Comparison of ENCODE assay signal across 11 cellular contexts in the genomic region with DNA sequence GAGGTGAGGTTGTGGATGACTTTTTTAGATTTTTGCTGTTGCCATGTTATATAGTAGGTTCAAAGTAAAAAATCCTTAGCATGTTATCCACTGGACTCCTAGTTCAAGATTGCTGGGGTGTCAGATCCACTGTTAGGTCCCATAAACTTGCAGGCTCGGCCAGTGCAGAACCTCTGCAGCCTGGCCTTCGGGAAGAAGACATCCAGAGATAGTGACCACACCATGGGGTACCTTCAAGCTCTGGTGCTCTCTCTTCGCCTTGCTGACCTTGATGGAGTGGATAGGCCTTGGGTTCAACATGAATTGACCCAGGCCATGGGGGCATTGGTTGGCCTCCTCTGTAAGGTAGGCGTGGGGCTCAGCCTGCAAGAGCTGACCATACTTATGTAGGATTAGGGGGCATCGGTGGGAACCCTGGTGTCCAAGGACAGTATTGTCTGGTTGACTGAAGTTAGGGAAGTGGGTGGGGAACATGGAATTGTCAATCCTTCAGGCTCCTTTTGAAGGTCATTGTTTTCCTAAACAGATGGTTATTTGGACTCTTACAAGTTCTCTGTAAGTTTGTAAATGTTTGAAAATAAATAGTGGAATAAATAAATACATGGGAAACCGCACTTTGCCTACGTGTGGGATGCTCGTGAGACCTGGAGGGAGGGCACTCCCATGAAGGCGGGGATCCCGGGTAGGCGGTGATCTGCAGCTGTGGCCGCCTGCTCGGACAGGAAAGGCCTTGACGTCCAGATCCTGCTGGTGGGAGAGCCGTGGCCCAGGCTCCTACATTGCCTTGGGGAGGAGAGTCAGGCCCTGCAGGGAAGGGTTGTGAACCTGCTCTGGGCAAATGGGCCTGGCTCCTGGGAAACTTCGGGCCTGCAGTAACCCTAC. TPM values are rescaled to one million over a fixed set of nuclear protein-coding genes. Genes with fewer than 3 reads are reported as not detected.
DNase-seq lines count a peak whose midpoint lies in the region; ATAC-seq, FAIRE-seq and TF ChIP-seq lines count a peak whose summit lies in the region.
"Had no signal": no experiment of that assay in that cellular context is flagged by ENCODE, and none has a peak within 500 bp of the region (broad histone marks: within the 10 kb centered on the region; RNA-seq: fewer than 3 reads in every experiment).

No MANE protein-coding gene starts in this region.

- H3K27me3 ChIP-seq in HepG2 (ENCODE audit: control insufficient read depth in 1 of 2, insufficient read depth in 2 of 2, low read length in 2 of 2) (no peaks in the 10 kb centered on the region), testis (no peaks in the 10 kb centered on the region)

- peak overlapping the region; percentile 78 for H3K4me3 Mint-ChIP-seq in activated CD4-positive, alpha-beta T cell treated with anti-CD3 and anti-CD28 coated beads, Interleukin-2, amount 10 ng/mL, durations not matched to agents 24 days and 14 days
- peak overlapping the region; percentile 65 for H3K4me3 Mint-ChIP-seq in activated naive CD8-positive, alpha-beta T cell treated with anti-CD3 and anti-CD28 coated beads, Interleukin-2, amount 10 ng/mL, durations not matched to agents 7 days and 5 days

- no TSS peak for BruUV-seq in HepG2 (replicated peaks; lab: Mats Ljungman, UMichigan)

- H3K4me3 ChIP-seq in HepG2 (replicated peaks in 1 of 3; ENCODE audit: insufficient read depth in 1 of 3, low read depth in 2 of 3, low read length in 3 of 3) = peak overlapping the region in 1 of 3 experiments; percentile 49; a peak in 2 of 6 replicates
- no peak overlapping the region for H3K4me3 ChIP-seq in testis

- in situ Hi-C loops in HepG2 (cut with HindIII; ENCODE audit: extremely low pct_ligation_motif_present, low pct_unique_long_range_greater_than_20kb) = loop anchor here (5.0 kb wide), 1 partner anchor 35 kb away; a partner anchor contains a TSS

- H3K27ac ChIP-seq in HepG2 (ENCODE audit: extremely low read length, insufficient read depth, low read length) (peak overlapping the region; percentile 73), testis (peak overlapping the region in 1 of 2 donors; percentile 24)

- no peak overlapping the region for H2AFZ ChIP-seq in HepG2 (ENCODE audit: low read length)

- TF ChIP-seq RAD21 in HepG2 (CRISPR knock-in tag; IDR thresholded peaks at IDR 0.05) = no peak

- peak overlapping the region; percentile 95 for H3K27ac Mint-ChIP-seq in activated CD4-positive, alpha-beta T cell treated with anti-CD3 and anti-CD28 coated beads, Interleukin-2, amount 10 ng/mL, durations not matched to agents 24 days and 14 days
- H3K27ac Mint-ChIP-seq in activated naive CD8-positive, alpha-beta T cell treated with anti-CD3 and anti-CD28 coated beads, Interleukin-2, amount 10 ng/mL, durations not matched to agents 7 days and 5 days = peak overlapping the region; percentile 77

- FAIRE-seq in HepG2 (lab: Jason Lieb, UNC) = no peak
- FAIRE-seq in GM12892 (lab: Jason Lieb, UNC) = no peak
- FAIRE-seq: GM19239, keratinocyte had no signal

- H3K9ac ChIP-seq in HepG2 (ENCODE audit: insufficient read depth, low read depth, low read length) = peak overlapping the region; percentile 23; the same call in 1 of the 2 replicates

- no peak for DNase-seq in activated CD4-positive, alpha-beta T cell treated with anti-CD3 and anti-CD28 coated beads, Interleukin-2, amount 10 ng/mL, durations not matched to agents 24 days and 14 days
- no peak for DNase-seq in activated CD4-positive, alpha-beta T cell treated with anti-CD3 and anti-CD28 coated beads for 1 hour
- no peak for DNase-seq in activated naive CD8-positive, alpha-beta T cell treated with anti-CD3 and anti-CD28 coated beads, Interleukin-2, amount 10 ng/mL, durations not matched to agents 7 days and 5 days
- DNase-seq in HepG2 (ENCODE audit: low spot score) = no peak
- peak; percentile 63 for DNase-seq in testis
- no peak for DNase-seq in GM12892 (ENCODE audit: insufficient read length)
- DNase-seq in GM19238 (ENCODE audit: insufficient read length, low spot score) = no peak
- DNase-seq: NCI-H446 treated with DMSO at 0.1 percent for 48 hours had no signal

- H3K4me1 ChIP-seq in HepG2 (ENCODE audit: insufficient read depth, low read length) = peaks cover 64% of the 10 kb centered on the region
- H3K4me1 ChIP-seq in testis = peaks cover 50% of the 10 kb centered on the region

- no peak for TF ChIP-seq EP300 in HepG2 (IDR thresholded peaks at IDR 0.05; ENCODE audit: low read depth in 2 of 2, low read length in 2 of 2)
- TF ChIP-seq EP300 in HepG2 (CRISPR knock-in tag; IDR thresholded peaks at IDR 0.05; ENCODE audit: borderline replicate concordance) = no peak

- peaks cover 1 to 4% of the 10 kb centered on the region in 2 experiments; a peak in 3 of 5 replicates for H3K36me3 ChIP-seq in HepG2 (replicated peaks in 1 of 2; ENCODE audit: control insufficient read depth in 1 of 2, insufficient read depth in 2 of 2, low read length in 2 of 2)
- no peaks in the 10 kb centered on the region for H3K36me3 ChIP-seq in testis (ENCODE audit: low read depth, missing control alignments)

- peaks cover 44% of the 10 kb centered on the region for H4K20me1 ChIP-seq in HepG2 (ENCODE audit: insufficient read depth, low read length)

- TF ChIP-seq POLR2A in HepG2 (IDR thresholded peaks at IDR 0.05; ENCODE audit: insufficient read depth in 1 of 2, low read depth in 2 of 2, low read length in 2 of 2) (no peak), testis (IDR thresholded peaks at IDR 0.05) (no peak), GM12892 (IDR thresholded peaks at IDR 0.05; ENCODE audit: low read depth, low read length) (no peak)

- peaks cover 88% of the 10 kb centered on the region for H3K79me2 ChIP-seq in HepG2 (ENCODE audit: insufficient read depth, low read length)

- H3K4me1 Mint-ChIP-seq in activated CD4-positive, alpha-beta T cell treated with anti-CD3 and anti-CD28 coated beads, Interleukin-2, amount 10 ng/mL, durations not matched to agents 24 days and 14 days = peaks cover 77% of the 10 kb centered on the region
- peaks cover 62% of the 10 kb centered on the region for H3K4me1 Mint-ChIP-seq in activated naive CD8-positive, alpha-beta T cell treated with anti-CD3 and anti-CD28 coated beads, Interleukin-2, amount 10 ng/mL, durations not matched to agents 7 days and 5 days

- CTCF ChIA-PET in HepG2 (lab: Yijun Ruan, JAX; ENCODE audit: low intra/inter-chr PET ratio, low total read pairs) = interaction anchor here (1.0 kb wide), 1 partner anchor 73 kb away, joined by 3 read pairs; no protein-coding TSS in a partner anchor

- H3K9me3 Mint-ChIP-seq in activated CD4-positive, alpha-beta T cell treated with anti-CD3 and anti-CD28 coated beads, Interleukin-2, amount 10 ng/mL, durations not matched to agents 24 days and 14 days = no peaks in the 10 kb centered on the region
- no peaks in the 10 kb centered on the region for H3K9me3 Mint-ChIP-seq in activated naive CD8-positive, alpha-beta T cell treated with anti-CD3 and anti-CD28 coated beads, Interleukin-2, amount 10 ng/mL, durations not matched to agents 7 days and 5 days

- intact Hi-C loops in activated CD4-positive, alpha-beta T cell treated with anti-CD3 and anti-CD28 coated beads, Interleukin-2, amount 10 ng/mL, durations not matched to agents 24 days and 14 days (cut with micrococcal nuclease) = loop anchor here (5.0 kb wide), 1 partner anchor 65 kb away; no protein-coding TSS in a partner anchor
- intact Hi-C loops in HepG2 (cut with micrococcal nuclease; ENCODE audit: unreplicated experiment) = loop anchor here (2.0 to 5.0 kb wide), 2 partner anchors 35 to 37 kb away; a partner anchor contains a TSS
- intact Hi-C loops in testis (cut with DNase I; ENCODE audit: low total_unique reads) = no loop called here

- H3K27me3 Mint-ChIP-seq in activated CD4-positive, alpha-beta T cell treated with anti-CD3 and anti-CD28 coated beads, Interleukin-2, amount 10 ng/mL, durations not matched to agents 24 days and 14 days = no peaks in the 10 kb centered on the region
- H3K27me3 Mint-ChIP-seq in activated naive CD8-positive, alpha-beta T cell treated with anti-CD3 and anti-CD28 coated beads, Interleukin-2, amount 10 ng/mL, durations not matched to agents 7 days and 5 days = no peaks in the 10 kb centered on the region

- no peak for ATAC-seq in activated naive CD8-positive, alpha-beta T cell treated with anti-CD3 and anti-CD28 coated beads, Interleukin-2, amount 10 ng/mL, durations not matched to agents 7 days and 5 days (ENCODE audit: low read depth)
- ATAC-seq in HepG2 = peak; percentile 16
- no peak for ATAC-seq in GM18858 (IDR thresholded peaks at IDR 0.05; ENCODE audit: unreplicated experiment)

- TF ChIP-seq CTCF in HepG2 (CRISPR knock-in tag; IDR thresholded peaks at IDR 0.05) (no peak), testis (IDR thresholded peaks at IDR 0.05) (no peak)

- H3K36me3 Mint-ChIP-seq in activated CD4-positive, alpha-beta T cell treated with anti-CD3 and anti-CD28 coated beads, Interleukin-2, amount 10 ng/mL, durations not matched to agents 24 days and 14 days (ENCODE audit: low read depth) = no peaks in the 10 kb centered on the region
- no peaks in the 10 kb centered on the region for H3K36me3 Mint-ChIP-seq in activated naive CD8-positive, alpha-beta T cell treated with anti-CD3 and anti-CD28 coated beads, Interleukin-2, amount 10 ng/mL, durations not matched to agents 7 days and 5 days

- POLR2A ChIA-PET in activated naive CD8-positive, alpha-beta T cell treated with anti-CD3 and anti-CD28 coated beads, Interleukin-2, amount 10 ng/mL, durations not matched to agents 7 days and 5 days (lab: Charles Lee) = interaction anchor here (0.9 to 1.5 kb wide), 2 partner anchors 25 to 26 kb away, joined by 3 read pairs; no protein-coding TSS in a partner anchor
- POLR2A ChIA-PET in HepG2 (lab: Yijun Ruan, JAX) = no interaction called here

- H3K9me3 ChIP-seq in HepG2 (ENCODE audit: low read length) (no peaks in the 10 kb centered on the region), testis (no peaks in the 10 kb centered on the region)

- peak overlapping the region; percentile 75 for H3K4me2 ChIP-seq in HepG2 (ENCODE audit: low read depth, low read length)

- 57% methylated on average over 13 of the region's 16 CpGs for WGBS in HepG2 (ENCODE audit: low lambda C conversion rate)
- 56 to 60% methylated on average over 15 to 16 of the region's 16 CpGs for WGBS in testis, 2 donors

RNA-seq across cellular contexts. Expression of a gene that starts 37.1 kb away (rescaled TPM):
- 45.1 and 47.4 TPM in 2 replicates for total RNA-seq in activated CD4-positive, alpha-beta T cell treated with anti-CD3 and anti-CD28 coated beads, Interleukin-2, amount 10 ng/mL, durations not matched to agents 24 days and 14 days
- 10 to 100 TPM; 36.2 to 39.2 TPM for total RNA-seq in activated naive CD8-positive, alpha-beta T cell treated with anti-CD3 and anti-CD28 coated beads, Interleukin-2, amount 10 ng/mL, durations not matched to agents 7 days and 5 days
- 33.6 and 35.4 TPM in 2 replicates for total RNA-seq in HepG2 (2016; rRNA removed; fragmentation: Illumina TruSeq; extraction: Trizol)
- 10.9 and 12.3 TPM in 2 replicates for total RNA-seq in HepG2 (2016; cell fraction: cytosol; rRNA removed; fragmentation: Illumina TruSeq; extraction: Trizol; ENCODE audit: low read depth)
- 29.4 and 37.4 TPM in 2 replicates for total RNA-seq in HepG2 (2016; cell fraction: insoluble cytoplasmic fraction; rRNA removed; fragmentation: Illumina TruSeq; extraction: Trizol)
- 17.4 and 22.3 TPM in 2 replicates for total RNA-seq in HepG2 (2016; cell fraction: membrane; rRNA removed; fragmentation: Illumina TruSeq; extraction: Trizol)
- total RNA-seq in HepG2 (2016; cell fraction: nucleus; rRNA removed; fragmentation: Illumina TruSeq; extraction: Trizol) = 26.4 and 32.2 TPM in 2 replicates
- 19.9 and 21.9 TPM in 2 replicates for polyA plus RNA-seq in HepG2 (2011; rRNA removed)
- 28.9 and 33.8 TPM in 2 replicates for polyA plus RNA-seq in HepG2 (2011; cell fraction: cytosol; rRNA removed)
- polyA plus RNA-seq in HepG2 (2011; cell fraction: nucleus; rRNA removed) = 66.0 and 71.9 TPM in 2 replicates
- 21.2 and 25.3 TPM in 2 replicates for polyA plus RNA-seq in HepG2 (2012)
- polyA plus RNA-seq in HepG2 (2016; cell fraction: cytosol; fragmentation: Illumina TruSeq; extraction: Trizol; ENCODE audit: low read depth) = 2.3 and 4.6 TPM in 2 replicates
- 26.5 and 34.8 TPM in 2 replicates for polyA plus RNA-seq in HepG2 (2016; cell fraction: insoluble cytoplasmic fraction; fragmentation: Illumina TruSeq; extraction: Trizol; ENCODE audit: low read depth)
- 11.6 and 12.9 TPM in 2 replicates for polyA plus RNA-seq in HepG2 (2016; cell fraction: membrane; fragmentation: Illumina TruSeq; extraction: Trizol; ENCODE audit: low read depth)
- polyA plus RNA-seq in HepG2 (2016; cell fraction: nucleus; fragmentation: Illumina TruSeq; extraction: Trizol; ENCODE audit: insufficient read depth, low read depth) = 45.4 and 51.6 TPM in 2 replicates
- 67.7 and 82.7 TPM in 2 replicates for polyA minus RNA-seq in HepG2 (2011; rRNA and poly(A)+ RNA removed; ENCODE audit: low replicate concordance)
- polyA minus RNA-seq in HepG2 (2011; cell fraction: cytosol; rRNA and poly(A)+ RNA removed) = 43.0 and 57.5 TPM in 2 replicates
- 24.6 and 32.1 TPM in 2 replicates for polyA minus RNA-seq in HepG2 (2011; cell fraction: nucleus; rRNA and poly(A)+ RNA removed)
- total RNA-seq in testis = 100 to 1,000 TPM; 105 to 108 TPM
- polyA plus RNA-seq in testis (ENCODE audit: insufficient read depth, low read depth, low replicate concordance) = 52.5 TPM
- polyA plus RNA-seq in GM12892 (2012; ENCODE audit: missing spikeins) = 9.2 TPM
